In the genomic region with DNA sequence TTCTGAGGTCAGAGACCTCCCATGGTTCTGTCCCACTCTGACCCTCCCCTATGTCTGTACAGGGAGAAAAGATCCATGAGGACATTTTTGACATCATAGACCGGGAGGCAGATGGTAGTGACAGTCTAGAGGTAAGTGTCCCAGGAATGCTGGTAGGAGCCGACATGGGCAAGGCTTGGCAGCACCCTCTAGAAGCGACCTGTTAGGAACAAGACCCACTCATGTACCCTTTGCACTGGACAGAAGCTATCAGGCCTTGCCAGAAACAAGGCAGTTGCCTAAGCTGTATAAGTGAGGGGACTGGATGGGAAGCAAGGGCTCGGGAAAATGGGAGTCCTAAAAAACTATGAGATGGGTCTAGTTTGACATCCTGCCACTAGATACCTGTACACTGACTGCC, we compare ENCODE assay signal across 25 cellular contexts. TPM values are rescaled to one million over a fixed set of nuclear protein-coding genes. Genes with fewer than 3 reads are reported as not detected.
DNase-seq lines count a peak whose midpoint lies in the region; ATAC-seq, FAIRE-seq and TF ChIP-seq lines count a peak whose summit lies in the region.
"Had no signal": no experiment of that assay in that cellular context is flagged by ENCODE, and none has a peak within 500 bp of the region (broad histone marks: within the 10 kb centered on the region; RNA-seq: fewer than 3 reads in every experiment).

No MANE protein-coding gene starts in this region.

- H3K27me3 ChIP-seq in breast epithelium = no peaks in the 10 kb centered on the region
- no peaks in the 10 kb centered on the region for H3K27me3 ChIP-seq in K562 (ENCODE audit: control insufficient read depth in 2 of 2, insufficient read depth in 2 of 2, low read length in 2 of 2)
- H3K27me3 ChIP-seq in upper lobe of right lung = no peaks in the 10 kb centered on the region
- H3K27me3 ChIP-seq: body of pancreas, esophagus squamous epithelium, foreskin keratinocyte, thyroid gland had no signal

- no peak overlapping the region for H3K27ac ChIP-seq in breast epithelium
- no peak overlapping the region for H3K27ac ChIP-seq in K562 (ENCODE audit: extremely low read depth, low read depth, low read length)
- H3K27ac ChIP-seq in upper lobe of right lung = no peak overlapping the region
- H3K27ac ChIP-seq: body of pancreas, esophagus squamous epithelium, foreskin keratinocyte, KMS-11, lower lobe of right lung, thyroid gland had no signal

- WGBS in K562 (ENCODE audit: insufficient coverage, low coverage, missing lambda C conversion rate) = 93% methylated on average over 4 of the region's 4 CpGs

- TF ChIP-seq EP300 in K562 (IDR thresholded peaks at IDR 0.05; ENCODE audit: low read length) = no peak

- H3K9ac ChIP-seq in K562 (ENCODE audit: insufficient read depth in 1 of 2, low read depth in 2 of 2, low read length in 2 of 2) = no peak overlapping the region
- H3K9ac ChIP-seq: KMS-11 had no signal

- H4K20me1 ChIP-seq in K562 (replicated peaks; ENCODE audit: control insufficient read depth, insufficient read depth, low read length) = no peaks in the 10 kb centered on the region

- H3K9me3 ChIP-seq in breast epithelium (no peaks in the 10 kb centered on the region), K562 (replicated peaks; ENCODE audit: control insufficient read depth, insufficient read depth, low read depth, low read length) (no peaks in the 10 kb centered on the region), upper lobe of right lung (no peaks in the 10 kb centered on the region)
- H3K9me3 ChIP-seq: body of pancreas, esophagus squamous epithelium, lower lobe of right lung, thyroid gland had no signal

- H2AFZ ChIP-seq in K562 (ENCODE audit: low read depth, low read length) = no peak overlapping the region

- no peak overlapping the region for H3K4me3 Mint-ChIP-seq in MCF 10A (ENCODE audit: unreplicated experiment)
- H3K4me3 Mint-ChIP-seq: activated CD4-positive, alpha-beta T cell treated with anti-CD3 and anti-CD28 coated beads, Interleukin-2, amount 10 ng/mL, durations not matched to agents 7 days and 5 days had no signal

- POLR2A ChIA-PET in MCF 10A (lab: Yijun Ruan, JAX) (interaction anchor here (0.9 to 1.7 kb wide), 2 partner anchors 34 to 67 kb away, joined by 3 to 5 read pairs; no protein-coding TSS in a partner anchor), K562 (lab: Yijun Ruan, JAX) (interaction anchor here (1.0 to 1.5 kb wide), 3 partner anchors 10 to 72 kb away, joined by 3 to 4 read pairs (median 4); no protein-coding TSS in a partner anchor)

- H3K27me3 Mint-ChIP-seq in MCF 10A (ENCODE audit: insufficient read depth, unreplicated experiment) = no peaks in the 10 kb centered on the region
- H3K27me3 Mint-ChIP-seq: activated CD4-positive, alpha-beta T cell treated with anti-CD3 and anti-CD28 coated beads, Interleukin-2, amount 10 ng/mL, durations not matched to agents 7 days and 5 days; naive B cell had no signal

- no peaks in the 10 kb centered on the region for H3K9me1 ChIP-seq in K562 (ENCODE audit: control insufficient read depth, insufficient read depth, low read length)

- H3K9me3 Mint-ChIP-seq in MCF 10A (ENCODE audit: unreplicated experiment) = no peaks in the 10 kb centered on the region
- H3K9me3 Mint-ChIP-seq: activated CD4-positive, alpha-beta T cell treated with anti-CD3 and anti-CD28 coated beads, Interleukin-2, amount 10 ng/mL, durations not matched to agents 7 days and 5 days; naive B cell had no signal

- no peak for DNase-seq in MCF 10A (ENCODE audit: unreplicated experiment)
- no peak for DNase-seq in breast epithelium (ENCODE audit: low spot score in 2 of 2)
- DNase-seq in K562 (ENCODE audit: extremely low read depth in 1 of 4, low spot score in 3 of 4) = no peak
- DNase-seq in upper lobe of right lung = peak; percentile 11
- no peak for DNase-seq in ecto neural progenitor cell (ENCODE audit: low spot score)
- DNase-seq in DMS114 treated with DMSO at 0.1 percent for 48 hours (lab: John Stamatoyannopoulos, UW; ENCODE audit: unreplicated experiment) = no peak
- DNase-seq: activated CD4-positive, alpha-beta T cell treated with anti-CD3 and anti-CD28 coated beads, Interleukin-2, amount 10 ng/mL, durations not matched to agents 7 days and 5 days; activated gamma-delta T cell treated with Interleukin-2 at 50 U/mL for 16 hours; activated T-cell treated with anti-CD3 and anti-CD28 coated beads, Interleukin-2, amount 50 U/mL, for 1 hour; CD8-positive, alpha-beta memory T cell; esophagus squamous epithelium; foreskin keratinocyte; lower lobe of right lung; midbrain; naive B cell; NCI-H1930; NCI-H524; occipital lobe; OCI-M1; stimulated activated CD4-positive, alpha-beta T cell treated with anti-CD3 and anti-CD28 coated beads, Interleukin-4, amount 100 ng/mL, for 24 hours; thyroid gland had no signal

- H3K36me3 Mint-ChIP-seq in MCF 10A (ENCODE audit: insufficient read depth, unreplicated experiment) = peaks cover 38% of the 10 kb centered on the region

- H3K36me3 ChIP-seq in breast epithelium (no peaks in the 10 kb centered on the region), K562 (ENCODE audit: control insufficient read depth, insufficient read depth, low read length) (peaks cover 52% of the 10 kb centered on the region), upper lobe of right lung (peaks cover 38% of the 10 kb centered on the region)

- TF ChIP-seq POLR2A in breast epithelium (IDR thresholded peaks at IDR 0.05) (no peak), K562 (conservative IDR thresholded peaks at IDR 0.05) (no peak)

- FAIRE-seq in K562 (lab: Jason Lieb, UNC) = no peak
- FAIRE-seq: endometrium, H1 had no signal

- H3K4me2 ChIP-seq in K562 (ENCODE audit: insufficient read depth, low read length) = no peak overlapping the region
- H3K4me2 ChIP-seq: KMS-11 had no signal

- H3K4me1 Mint-ChIP-seq in MCF 10A (ENCODE audit: insufficient read depth, unreplicated experiment) = no peaks in the 10 kb centered on the region

- no peak for ATAC-seq in K562
- ATAC-seq in upper lobe of right lung = no peak
- ATAC-seq: body of pancreas, foreskin keratinocyte, lower lobe of right lung had no signal

- TF ChIP-seq RAD21 in K562 (CRISPR knock-in tag; conservative IDR thresholded peaks at IDR 0.05 in 1 of 2, IDR thresholded peaks at IDR 0.05 in 1 of 2) = no peak

- peaks cover 0 to 2% of the 10 kb centered on the region in 2 donors for H3K4me1 ChIP-seq in breast epithelium
- H3K4me1 ChIP-seq in K562 (replicated peaks in 1 of 2; ENCODE audit: control insufficient read depth in 2 of 2, insufficient read depth in 2 of 2, low read length in 2 of 2) = peaks cover 4 to 14% of the 10 kb centered on the region in 2 experiments; a peak in 4 of 5 replicates
- peaks cover 17% of the 10 kb centered on the region for H3K4me1 ChIP-seq in upper lobe of right lung

- in situ Hi-C loops in K562 (cut with MboI) = no loop called here

- no peak for TF ChIP-seq CTCF in MCF 10A (IDR thresholded peaks at IDR 0.05; ENCODE audit: unreplicated experiment)
- TF ChIP-seq CTCF in breast epithelium (IDR thresholded peaks at IDR 0.05) = no peak
- no peak for TF ChIP-seq CTCF in K562 (IDR thresholded peaks at IDR 0.05 in 2 of 3, conservative IDR thresholded peaks at IDR 0.05 in 1 of 3; ENCODE audit: insufficient read depth in 2 of 3, low read depth in 1 of 3, low read length in 3 of 3)
- TF ChIP-seq CTCF in upper lobe of right lung (IDR thresholded peaks at IDR 0.05) = no peak

- peaks cover 33% of the 10 kb centered on the region for H3K79me2 ChIP-seq in K562 (ENCODE audit: control insufficient read depth, insufficient read depth, low read length)

- CTCF ChIA-PET in MCF 10A (lab: Yijun Ruan, JAX) = interaction anchor here (1.4 to 2.5 kb wide), 2 partner anchors 34 to 63 kb away, joined by 4 to 14 read pairs; no protein-coding TSS in a partner anchor
- CTCF ChIA-PET in K562 (lab: Yijun Ruan, JAX; ENCODE audit: low intra/inter-chr PET ratio) = no interaction called here

- intact Hi-C loops in MCF 10A (cut with micrococcal nuclease) (no loop called here), breast epithelium (cut with DNase I; ENCODE audit: low total_unique reads) (no loop called here), K562 (cut with micrococcal nuclease) (no loop called here), upper lobe of right lung (cut with DNase I) (no loop called here)

- BruUV-seq in MCF 10A (replicated peaks; lab: Mats Ljungman, UMichigan) (no TSS peak), K562 (replicated peaks; lab: Mats Ljungman, UMichigan) (TSS peak; percentile 16)

- peak overlapping the region; percentile 46 for H3K27ac Mint-ChIP-seq in MCF 10A (ENCODE audit: low read depth, unreplicated experiment)
- H3K27ac Mint-ChIP-seq: activated CD4-positive, alpha-beta T cell treated with anti-CD3 and anti-CD28 coated beads, Interleukin-2, amount 10 ng/mL, durations not matched to agents 7 days and 5 days had no signal

- no peak overlapping the region for H3K4me3 ChIP-seq in breast epithelium
- H3K4me3 ChIP-seq in K562 = no peak overlapping the region
- H3K4me3 ChIP-seq in upper lobe of right lung = no peak overlapping the region
- H3K4me3 ChIP-seq: body of pancreas, esophagus squamous epithelium, lower lobe of right lung, thyroid gland had no signal

RNA-seq across cellular contexts. Expression of a gene that starts 2.5 kb away (rescaled TPM):
- total RNA-seq in MCF 10A (2022) (57.8 and 60.2 TPM in 2 replicates), breast epithelium (10 to 100 TPM; 20.5 to 34.4 (median 22.8) TPM), K562 (2014; rRNA removed) (89.5 and 116 TPM in 2 replicates), K562 (2014; rRNA removed; fragmentation: Illumina TruSeq; extraction: Trizol) (33.7 and 40.1 TPM in 2 replicates), K562 (2015; rRNA removed; fragmentation: Illumina TruSeq; extraction: Trizol) (64.4 and 65.4 TPM in 2 replicates), K562 (2021) (115 and 117 TPM in 2 replicates), upper lobe of right lung (29.2 TPM)
- total RNA-seq in K562 (2011; cell fraction: chromatin; rRNA removed; ENCODE audit: low replicate concordance) = 35.3 and 79.8 TPM in 2 replicates
- 46.3 and 58.9 TPM in 2 replicates for total RNA-seq in K562 (2011; cell fraction: nucleolus; rRNA removed)
- 54.0 and 66.2 TPM in 2 replicates for total RNA-seq in K562 (2011; cell fraction: nucleoplasm; rRNA removed)
- polyA plus RNA-seq in K562 (2011; rRNA removed) (46.1 and 46.9 TPM in 2 replicates), K562 (2014; fragmentation: Illumina TruSeq; extraction: Trizol) (147 and 163 TPM in 2 replicates), K562 (2014; fragmentation: Nextera tagmentation; extraction: Ambion mirVana) (10 to 100 TPM; 33.1 to 66.0 TPM), K562 (2014; rRNA removed) (68.3 and 77.8 TPM in 2 replicates)
- polyA plus RNA-seq in K562 (2011; cell fraction: cytosol; rRNA removed) = 94.0 and 218 TPM in 2 replicates
- polyA plus RNA-seq in K562 (2011; cell fraction: nucleus; rRNA removed) = 89.8 and 181 TPM in 2 replicates
- polyA plus RNA-seq in K562 (2012) = 117 and 186 TPM in 2 replicates
- 28.6 and 72.5 TPM in 2 replicates for polyA minus RNA-seq in K562 (2011; rRNA and poly(A)+ RNA removed)
- 53.4 and 81.5 TPM in 2 replicates for polyA minus RNA-seq in K562 (2011; cell fraction: cytosol; rRNA and poly(A)+ RNA removed)
- polyA minus RNA-seq in K562 (2011; cell fraction: nucleus; rRNA and poly(A)+ RNA removed) = 30.7 and 31.3 TPM in 2 replicates

RNA-seq across cellular contexts. Expression of a gene that starts 2.8 kb away (rescaled TPM):
- total RNA-seq in MCF 10A (2022) = 45.2 and 46.0 TPM in 2 replicates
- 10 to 100 TPM; 58.7 to 85.8 (median 62.4) TPM for total RNA-seq in breast epithelium
- 79.8 and 135 TPM in 2 replicates for total RNA-seq in K562 (2011; cell fraction: chromatin; rRNA removed; ENCODE audit: low replicate concordance)
- total RNA-seq in K562 (2011; cell fraction: nucleolus; rRNA removed) = 81.9 and 89.6 TPM in 2 replicates
- 93.5 and 119 TPM in 2 replicates for total RNA-seq in K562 (2011; cell fraction: nucleoplasm; rRNA removed)
- total RNA-seq in K562 (2014; rRNA removed) = 16.9 and 23.5 TPM in 2 replicates
- 25.6 and 26.4 TPM in 2 replicates for total RNA-seq in K562 (2014; rRNA removed; fragmentation: Illumina TruSeq; extraction: Trizol)
- total RNA-seq in K562 (2015; rRNA removed; fragmentation: Illumina TruSeq; extraction: Trizol) = 19.6 and 20.9 TPM in 2 replicates
- total RNA-seq in K562 (2021) = 35.7 and 39.0 TPM in 2 replicates
- polyA plus RNA-seq in K562 (2011; rRNA removed) = 23.9 and 24.5 TPM in 2 replicates
- 20.1 and 25.9 TPM in 2 replicates for polyA plus RNA-seq in K562 (2011; cell fraction: cytosol; rRNA removed)
- polyA plus RNA-seq in K562 (2011; cell fraction: nucleus; rRNA removed) = 22.8 and 41.6 TPM in 2 replicates
- polyA plus RNA-seq in K562 (2012) = 15.5 and 15.6 TPM in 2 replicates
- polyA plus RNA-seq in K562 (2014; fragmentation: Illumina TruSeq; extraction: Trizol) = 16.5 and 17.4 TPM in 2 replicates
- polyA plus RNA-seq in K562 (2014; fragmentation: Nextera tagmentation; extraction: Ambion mirVana) = 1 to 10 TPM; 4.1 to 5.3 TPM
- polyA plus RNA-seq in K562 (2014; rRNA removed) = 14.2 and 14.6 TPM in 2 replicates
- polyA minus RNA-seq in K562 (2011; rRNA and poly(A)+ RNA removed) = 37.6 and 78.2 TPM in 2 replicates
- polyA minus RNA-seq in K562 (2011; cell fraction: cytosol; rRNA and poly(A)+ RNA removed) = 16.0 and 33.6 TPM in 2 replicates
- polyA minus RNA-seq in K562 (2011; cell fraction: nucleus; rRNA and poly(A)+ RNA removed) = 18.4 and 19.0 TPM in 2 replicates
- 68.6 TPM for total RNA-seq in upper lobe of right lung

RNA-seq across cellular contexts. Expression of a gene that starts 34.5 kb away (rescaled TPM):
- total RNA-seq in MCF 10A (2022) (10.3 and 12.0 TPM in 2 replicates), breast epithelium (1 to 10 TPM; 3.3 to 4.2 (median 3.5) TPM), K562 (2014; rRNA removed) (46.7 and 50.8 TPM in 2 replicates), K562 (2014; rRNA removed; fragmentation: Illumina TruSeq; extraction: Trizol) (28.1 and 31.6 TPM in 2 replicates), K562 (2015; rRNA removed; fragmentation: Illumina TruSeq; extraction: Trizol) (26.2 and 27.9 TPM in 2 replicates), K562 (2021) (29.3 and 34.4 TPM in 2 replicates), upper lobe of right lung (4.2 TPM)
- total RNA-seq in K562 (2011; cell fraction: chromatin; rRNA removed; ENCODE audit: low replicate concordance) = 63.5 and 83.8 TPM in 2 replicates
- 39.0 and 45.4 TPM in 2 replicates for total RNA-seq in K562 (2011; cell fraction: nucleolus; rRNA removed)
- total RNA-seq in K562 (2011; cell fraction: nucleoplasm; rRNA removed) = 59.4 and 78.8 TPM in 2 replicates
- polyA plus RNA-seq in K562 (2011; rRNA removed) (25.6 and 32.8 TPM in 2 replicates), K562 (2014; fragmentation: Illumina TruSeq; extraction: Trizol) (48.3 and 50.5 TPM in 2 replicates), K562 (2014; fragmentation: Nextera tagmentation; extraction: Ambion mirVana) (10 to 100 TPM; 13.8 to 16.0 TPM), K562 (2014; rRNA removed) (64.0 and 65.6 TPM in 2 replicates)
- 11.3 and 14.9 TPM in 2 replicates for polyA plus RNA-seq in K562 (2011; cell fraction: cytosol; rRNA removed)
- polyA plus RNA-seq in K562 (2011; cell fraction: nucleus; rRNA removed) = 96.3 and 104 TPM in 2 replicates
- 33.2 and 36.0 TPM in 2 replicates for polyA plus RNA-seq in K562 (2012)
- 17.9 and 20.6 TPM in 2 replicates for polyA minus RNA-seq in K562 (2011; rRNA and poly(A)+ RNA removed)
- 4.3 and 7.2 TPM in 2 replicates for polyA minus RNA-seq in K562 (2011; cell fraction: cytosol; rRNA and poly(A)+ RNA removed)
- 24.5 and 27.0 TPM in 2 replicates for polyA minus RNA-seq in K562 (2011; cell fraction: nucleus; rRNA and poly(A)+ RNA removed)

RNA-seq across cellular contexts. Expression of a gene that starts 45.1 kb away (rescaled TPM):
- 37.3 and 39.6 TPM in 2 replicates for total RNA-seq in MCF 10A (2022)
- total RNA-seq in breast epithelium = 10 to 100 TPM; 27.2 to 49.8 (median 39.4) TPM
- 94.6 and 259 TPM in 2 replicates for total RNA-seq in K562 (2011; cell fraction: chromatin; rRNA removed; ENCODE audit: low replicate concordance)
- 158 and 168 TPM in 2 replicates for total RNA-seq in K562 (2011; cell fraction: nucleolus; rRNA removed)
- total RNA-seq in K562 (2011; cell fraction: nucleoplasm; rRNA removed) = 148 and 161 TPM in 2 replicates
- 42.9 and 51.6 TPM in 2 replicates for total RNA-seq in K562 (2014; rRNA removed)
- total RNA-seq in K562 (2014; rRNA removed; fragmentation: Illumina TruSeq; extraction: Trizol) = 41.2 and 45.4 TPM in 2 replicates
- 47.6 and 48.6 TPM in 2 replicates for total RNA-seq in K562 (2015; rRNA removed; fragmentation: Illumina TruSeq; extraction: Trizol)
- 50.0 and 55.1 TPM in 2 replicates for total RNA-seq in K562 (2021)
- 41.8 and 58.9 TPM in 2 replicates for polyA plus RNA-seq in K562 (2011; rRNA removed)
- 35.1 and 46.5 TPM in 2 replicates for polyA plus RNA-seq in K562 (2011; cell fraction: cytosol; rRNA removed)
- polyA plus RNA-seq in K562 (2011; cell fraction: nucleus; rRNA removed) = 76.8 and 145 TPM in 2 replicates
- 46.8 and 71.4 TPM in 2 replicates for polyA plus RNA-seq in K562 (2012)
- 71.5 and 84.2 TPM in 2 replicates for polyA plus RNA-seq in K562 (2014; fragmentation: Illumina TruSeq; extraction: Trizol)
- 100 to 1,000 TPM in 1 of 2 experiments, 10 to 100 TPM in 1; 82.7 to 100 TPM for polyA plus RNA-seq in K562 (2014; fragmentation: Nextera tagmentation; extraction: Ambion mirVana)
- 71.3 and 82.0 TPM in 2 replicates for polyA plus RNA-seq in K562 (2014; rRNA removed)
- 42.5 and 66.7 TPM in 2 replicates for polyA minus RNA-seq in K562 (2011; rRNA and poly(A)+ RNA removed)
- polyA minus RNA-seq in K562 (2011; cell fraction: cytosol; rRNA and poly(A)+ RNA removed) = 16.9 and 28.1 TPM in 2 replicates
- 36.9 and 49.1 TPM in 2 replicates for polyA minus RNA-seq in K562 (2011; cell fraction: nucleus; rRNA and poly(A)+ RNA removed)
- total RNA-seq in upper lobe of right lung = 61.3 TPM

RNA-seq across cellular contexts. Expression of a gene that starts 47.1 kb away (rescaled TPM):
- total RNA-seq in MCF 10A (2022) = 21.3 and 23.4 TPM in 2 replicates
- total RNA-seq in breast epithelium = 10 to 100 TPM; 19.2 to 27.9 (median 26.1) TPM
- total RNA-seq in K562 (2011; cell fraction: chromatin; rRNA removed; ENCODE audit: low replicate concordance) = 1.1 TPM in 1 of 2 replicates, not detected in the other
- 0.39 and 0.83 TPM in 2 replicates for total RNA-seq in K562 (2011; cell fraction: nucleolus; rRNA removed)
- total RNA-seq in K562 (2011; cell fraction: nucleoplasm; rRNA removed) = 0.37 TPM in 1 of 2 replicates, not detected in the other
- total RNA-seq in K562 (2014; rRNA removed) = 0.09 and 0.12 TPM in 2 replicates
- total RNA-seq in K562 (2014; rRNA removed; fragmentation: Illumina TruSeq; extraction: Trizol) = not detected in 2 replicates
- total RNA-seq in K562 (2015; rRNA removed; fragmentation: Illumina TruSeq; extraction: Trizol) = 0.26 and 0.29 TPM in 2 replicates
- total RNA-seq in K562 (2021) = 0.78 and 0.80 TPM in 2 replicates
- 0.21 and 0.37 TPM in 2 replicates for polyA plus RNA-seq in K562 (2011; rRNA removed)
- polyA plus RNA-seq in K562 (2011; cell fraction: cytosol; rRNA removed) = 0.15 and 0.24 TPM in 2 replicates
- polyA plus RNA-seq in K562 (2011; cell fraction: nucleus; rRNA removed) = 0.91 and 2.0 TPM in 2 replicates
- polyA plus RNA-seq in K562 (2012) = 0.35 and 0.40 TPM in 2 replicates
- 0.24 and 0.35 TPM in 2 replicates for polyA plus RNA-seq in K562 (2014; fragmentation: Illumina TruSeq; extraction: Trizol)
- polyA plus RNA-seq in K562 (2014; fragmentation: Nextera tagmentation; extraction: Ambion mirVana) = under 1 TPM; 0.15 to 0.34 TPM
- not detected in 2 replicates for polyA plus RNA-seq in K562 (2014; rRNA removed)
- 0.11 and 0.15 TPM in 2 replicates for polyA minus RNA-seq in K562 (2011; rRNA and poly(A)+ RNA removed)
- 0.86 and 1.6 TPM in 2 replicates for polyA minus RNA-seq in K562 (2011; cell fraction: cytosol; rRNA and poly(A)+ RNA removed)
- polyA minus RNA-seq in K562 (2011; cell fraction: nucleus; rRNA and poly(A)+ RNA removed) = 0.33 TPM in 1 of 2 replicates, not detected in the other
- total RNA-seq in upper lobe of right lung = 19.8 TPM
